In genomic region chr6:129889580-129889979, GRCh38 we compare ENCODE assay signal across 10 cellular contexts. TPM values are rescaled to one million over a fixed set of nuclear protein-coding genes. Genes with fewer than 3 reads are reported as not detected.
DNase-seq lines count a peak whose midpoint lies in the region; ATAC-seq and TF ChIP-seq lines count a peak whose summit lies in the region.
"Had no signal": no experiment of that assay in that cellular context is flagged by ENCODE, and none has a peak within 500 bp of the region (broad histone marks: within the 10 kb centered on the region; RNA-seq: fewer than 3 reads in every experiment).

No MANE protein-coding gene starts in this region.

- H3K27ac ChIP-seq in CD4-positive, alpha-beta T cell (ENCODE audit: low read depth, low read length) = no peak overlapping the region

- no peaks in the 10 kb centered on the region for H3K27me3 ChIP-seq in CD4-positive, alpha-beta T cell (ENCODE audit: control insufficient read depth, insufficient read depth, low read length)

- H3K27me3 Mint-ChIP-seq in CD14-positive monocyte (ENCODE audit: low read depth in 3 of 3) = peaks cover 0 to 2% (median 2%) of the 10 kb centered on the region in 3 donors
- H3K27me3 Mint-ChIP-seq in CD4-positive, alpha-beta T cell = no peaks in the 10 kb centered on the region

- no peak for TF ChIP-seq CTCF in CD14-positive monocyte (IDR thresholded peaks at IDR 0.05)
- TF ChIP-seq CTCF in CD4-positive, alpha-beta T cell (IDR thresholded peaks at IDR 0.05) = no peak

- H3K36me3 Mint-ChIP-seq in CD14-positive monocyte = no peaks in the 10 kb centered on the region
- no peaks in the 10 kb centered on the region for H3K36me3 Mint-ChIP-seq in CD4-positive, alpha-beta T cell (ENCODE audit: low read depth)

- no peak for ATAC-seq in CD4-positive, alpha-beta T cell (ENCODE audit: poor library complexity)
- ATAC-seq in GM18858 (IDR thresholded peaks at IDR 0.05; ENCODE audit: unreplicated experiment) = no peak

- peaks cover 0 to 4% (median 0%) of the 10 kb centered on the region in 7 donors for H3K9me3 Mint-ChIP-seq in CD14-positive monocyte
- no peaks in the 10 kb centered on the region for H3K9me3 Mint-ChIP-seq in CD4-positive, alpha-beta T cell

- peak; percentile 51 for DNase-seq in CD14-positive monocyte (ENCODE audit: low spot score)
- DNase-seq in HPDE6-E6E7 (ENCODE audit: extremely low spot score) = peak; percentile 28
- peak; percentile 85 for DNase-seq in amniotic epithelial cell (ENCODE audit: low read depth)
- DNase-seq in kidney tubule cell (ENCODE audit: low spot score) = peak; percentile 70
- DNase-seq in CD4-positive, alpha-beta T cell = no peak
- no peak for DNase-seq in NCI-H1930 (lab: John Stamatoyannopoulos, UW)
- DNase-seq: cerebellar nuclear complex, GDM1, NCI-H1048 had no signal

- H3K9me3 ChIP-seq in CD4-positive, alpha-beta T cell (ENCODE audit: control insufficient read depth, low read length) = no peaks in the 10 kb centered on the region

- H3K27ac Mint-ChIP-seq in CD14-positive monocyte = peak overlapping the region in 3 of 7 donors; percentile 12 to 54 (median 30)
- H3K27ac Mint-ChIP-seq in CD4-positive, alpha-beta T cell = no peak overlapping the region

- no peak overlapping the region for H3K4me3 Mint-ChIP-seq in CD14-positive monocyte
- H3K4me3 Mint-ChIP-seq in CD4-positive, alpha-beta T cell = no peak overlapping the region

- POLR2A ChIA-PET in CD4-positive, alpha-beta T cell (lab: Charles Lee) = interaction anchor here (0.5 kb wide), 1 partner anchor 291 kb away, joined by 3 read pairs; no protein-coding TSS in a partner anchor

- intact Hi-C loops in CD14-positive monocyte (cut with micrococcal nuclease) = no loop called here
- intact Hi-C loops in CD4-positive, alpha-beta T cell (cut with DNase I, micrococcal nuclease) = no loop called here

- CTCF ChIA-PET in CD4-positive, alpha-beta T cell (lab: Charles Lee) = no interaction called here

- peaks cover 17% of the 10 kb centered on the region for H3K4me1 Mint-ChIP-seq in CD14-positive monocyte
- H3K4me1 Mint-ChIP-seq in CD4-positive, alpha-beta T cell (ENCODE audit: low read depth) = no peaks in the 10 kb centered on the region

RNA-seq across cellular contexts. Expression of gene TMEM244, which starts 28.5 kb away (rescaled TPM):
- polyA plus RNA-seq in CD14-positive monocyte = not detected
- total RNA-seq in CD4-positive, alpha-beta T cell = not detected

Comparison
In these comparisons a context has a peak if more than half of its experiments do, and no peak if none do; other contexts are left out.
1. DNase-seq: peak in CD14-positive monocyte (single experiment), HPDE6-E6E7 (single experiment), amniotic epithelial cell (single experiment) and kidney tubule cell (single experiment); none in CD4-positive, alpha-beta T cell (0 of 10) and NCI-H1930 (0 of 2).